In genomic region chr17:77343031-77343866, GRCh38 we compare ENCODE assay signal across 13 cellular contexts.
DNase-seq lines count a peak whose midpoint lies in the region; ATAC-seq and TF ChIP-seq lines count a peak whose summit lies in the region.
"Had no signal": no experiment of that assay in that cellular context is flagged by ENCODE, and none has a peak within 500 bp of the region (broad histone marks: within the 10 kb centered on the region; RNA-seq: fewer than 3 reads in every experiment).

No MANE protein-coding gene starts in this region.

- H3K9me3 ChIP-seq in lung (ENCODE audit: control insufficient read depth in 2 of 2, insufficient read depth in 1 of 2, low read length in 1 of 2), result peaks cover 0 to 2% of the 10 kb centered on the region in 2 donors

- no peak overlapping the region for H3K27ac ChIP-seq in lung (ENCODE audit: low read depth in 1 of 2, low read length in 1 of 2)
- H3K27ac ChIP-seq: cardiac muscle cell had no signal

- peak overlapping the region; percentile 86 for H3K27ac Mint-ChIP-seq in activated naive CD4-positive, alpha-beta T cell treated with anti-CD3 and anti-CD28 coated beads, Interleukin-2, amount 10 ng/mL, durations not matched to agents 7 days and 5 days
- H3K27ac Mint-ChIP-seq: GM23338 had no signal

- H3K4me1 Mint-ChIP-seq in activated naive CD4-positive, alpha-beta T cell treated with anti-CD3 and anti-CD28 coated beads, Interleukin-2, amount 10 ng/mL, durations not matched to agents 7 days and 5 days, result peaks cover 51% of the 10 kb centered on the region
- H3K4me1 Mint-ChIP-seq in activated T-cell treated with anti-CD3 and anti-CD28 coated beads, Interleukin-2, amount 50 U/mL, for 4 hours (ENCODE audit: low read depth), result peaks cover 58% of the 10 kb centered on the region
- H3K4me1 Mint-ChIP-seq: GM23338 had no signal

- H3K27me3 ChIP-seq in lung (ENCODE audit: control insufficient read depth, insufficient read depth), result no peaks in the 10 kb centered on the region
- H3K27me3 ChIP-seq: cardiac muscle cell had no signal

- H3K36me3 Mint-ChIP-seq in activated naive CD4-positive, alpha-beta T cell treated with anti-CD3 and anti-CD28 coated beads, Interleukin-2, amount 10 ng/mL, durations not matched to agents 7 days and 5 days, result peaks cover 14% of the 10 kb centered on the region
- no peaks in the 10 kb centered on the region for H3K36me3 Mint-ChIP-seq in activated T-cell treated with anti-CD3 and anti-CD28 coated beads, Interleukin-2, amount 50 U/mL, for 4 hours (ENCODE audit: insufficient read depth)

- DNase-seq in activated naive CD4-positive, alpha-beta T cell treated with anti-CD3 and anti-CD28 coated beads, Interleukin-2, amount 10 ng/mL, durations not matched to agents 7 days and 5 days, result no peak
- DNase-seq in activated naive CD4-positive, alpha-beta T cell treated with Interleukin-2 at 50 U/mL for 16 hours, result no peak
- DNase-seq in activated T-cell treated with anti-CD3 and anti-CD28 coated beads, Interleukin-2, amount 50 U/mL, for 4 hours, result peak; percentile 3
- DNase-seq in lung (ENCODE audit: low spot score) (peak; percentile 20), ureter (ENCODE audit: low spot score) (peak; percentile 17), NCI-H1436 treated with DMSO at 0.1 percent for 48 hours (lab: John Stamatoyannopoulos, UW) (no peak), Right ventricle myocardium superior (no peak)
- DNase-seq: NCI-H2171 treated with DMSO at 0.1 percent for 48 hours, SHP77 treated with DMSO at 0.1 percent for 48 hours had no signal

- H3K9me3 Mint-ChIP-seq in activated naive CD4-positive, alpha-beta T cell treated with anti-CD3 and anti-CD28 coated beads, Interleukin-2, amount 10 ng/mL, durations not matched to agents 7 days and 5 days, result peaks cover 15% of the 10 kb centered on the region
- H3K9me3 Mint-ChIP-seq in activated T-cell treated with anti-CD3 and anti-CD28 coated beads, Interleukin-2, amount 50 U/mL, for 4 hours, result peaks cover 7% of the 10 kb centered on the region

- intact Hi-C loops in Right ventricle myocardium superior (cut with DNase I), result no loop called here

- H3K4me1 ChIP-seq in lung (ENCODE audit: control insufficient read depth in 2 of 2, insufficient read depth in 2 of 2, low read length in 2 of 2), result peaks cover 0 to 7% of the 10 kb centered on the region in 2 donors

- no peak for TF ChIP-seq CTCF in lung (IDR thresholded peaks at IDR 0.05; ENCODE audit: control extremely low read depth, extremely low read depth)

- CTCF ChIA-PET in activated naive CD4-positive, alpha-beta T cell treated with anti-CD3 and anti-CD28 coated beads, Interleukin-2, amount 10 ng/mL, durations not matched to agents 7 days and 5 days (lab: Charles Lee), result interaction anchor here (0.9 to 1.3 kb wide), 2 partner anchors 29 to 31 kb away, joined by 3 to 4 read pairs; no protein-coding TSS in a partner anchor

- no peaks in the 10 kb centered on the region for H3K27me3 Mint-ChIP-seq in activated naive CD4-positive, alpha-beta T cell treated with anti-CD3 and anti-CD28 coated beads, Interleukin-2, amount 10 ng/mL, durations not matched to agents 7 days and 5 days
- no peaks in the 10 kb centered on the region for H3K27me3 Mint-ChIP-seq in activated T-cell treated with anti-CD3 and anti-CD28 coated beads, Interleukin-2, amount 50 U/mL, for 4 hours (ENCODE audit: low read depth)

- 80 to 85% methylated on average over 7 of the region's 7 CpGs for WGBS in lung, 2 donors

- no peaks in the 10 kb centered on the region for H3K36me3 ChIP-seq in lung (ENCODE audit: control insufficient read depth in 2 of 2, insufficient read depth in 2 of 2, low read length in 2 of 2)
- H3K36me3 ChIP-seq: cardiac muscle cell had no signal

- peak; percentile 42 to 51 for ATAC-seq in activated T-cell treated with anti-CD3 and anti-CD28 coated beads, Interleukin-2, amount 50 U/mL, for 4 hours
- ATAC-seq in lung (ENCODE audit: insufficient read depth, low FRiP score) (no peak), HG02571 (IDR thresholded peaks at IDR 0.05; ENCODE audit: unreplicated experiment) (no peak), Right ventricle myocardium superior (ENCODE audit: poor library complexity) (no peak)
- ATAC-seq: GM23338 had no signal

- H3K4me3 Mint-ChIP-seq in activated naive CD4-positive, alpha-beta T cell treated with anti-CD3 and anti-CD28 coated beads, Interleukin-2, amount 10 ng/mL, durations not matched to agents 7 days and 5 days, result no peak overlapping the region
- H3K4me3 Mint-ChIP-seq in activated T-cell treated with anti-CD3 and anti-CD28 coated beads, Interleukin-2, amount 50 U/mL, for 4 hours, result peak overlapping the region; percentile 67
- H3K4me3 Mint-ChIP-seq: GM23338, nephron had no signal

- H3K4me3 ChIP-seq in lung, result no peak overlapping the region
- H3K4me3 ChIP-seq: cardiac muscle cell, GM23338 had no signal

Comparison
In these comparisons a context has a peak if more than half of its experiments do, and no peak if none do; other contexts are left out.
1. DNase-seq: peak in activated T-cell treated with anti-CD3 and anti-CD28 coated beads, Interleukin-2, amount 50 U/mL, for 4 hours (single experiment), lung (single experiment) and ureter (single experiment); none in activated naive CD4-positive, alpha-beta T cell treated with anti-CD3 and anti-CD28 coated beads, Interleukin-2, amount 10 ng/mL, durations not matched to agents 7 days and 5 days (single experiment), activated naive CD4-positive, alpha-beta T cell treated with Interleukin-2 at 50 U/mL for 16 hours (single experiment), NCI-H1436 treated with DMSO at 0.1 percent for 48 hours (single experiment) and Right ventricle myocardium superior (single experiment).
2. ATAC-seq: peak in activated T-cell treated with anti-CD3 and anti-CD28 coated beads, Interleukin-2, amount 50 U/mL, for 4 hours (2 of 2); none in lung (single experiment), HG02571 (single experiment) and Right ventricle myocardium superior (single experiment).